ENCODE assay signal across 14 cellular contexts in genomic region chr10:12412671-12413368, GRCh38.
DNase-seq lines count a peak whose midpoint lies in the region; ATAC-seq lines count a peak whose summit lies in the region.
"Had no signal": no experiment of that assay in that cellular context is flagged by ENCODE, and none has a peak within 500 bp of the region (broad histone marks: within the 10 kb centered on the region; RNA-seq: fewer than 3 reads in every experiment).

No MANE protein-coding gene starts in this region.

- intact Hi-C loops in activated CD4-positive, alpha-beta memory T cell treated with anti-CD3 and anti-CD28 coated beads for 36 hours (cut with micrococcal nuclease) = no loop called here
- intact Hi-C loops in head of caudate nucleus (cut with DNase I) = no loop called here

- in situ Hi-C loops in KBM-7 (cut with MboI; ENCODE audit: low pct_unique_long_range_greater_than_20kb, low sequenced_read_pairs) = no loop called here

- POLR2A ChIA-PET in activated CD4-positive, alpha-beta memory T cell treated with anti-CD3 and anti-CD28 coated beads for 36 hours (lab: Charles Lee) = no interaction called here

- H3K4me1 Mint-ChIP-seq in activated CD4-positive, alpha-beta memory T cell treated with anti-CD3 and anti-CD28 coated beads for 36 hours (ENCODE audit: low read depth) = peaks cover 27% of the 10 kb centered on the region
- peaks cover 31 to 54% of the 10 kb centered on the region in 2 donors for H3K4me1 Mint-ChIP-seq in immature natural killer cell

- H3K9me3 Mint-ChIP-seq in activated CD4-positive, alpha-beta memory T cell treated with anti-CD3 and anti-CD28 coated beads for 36 hours = peaks cover 3% of the 10 kb centered on the region
- H3K9me3 Mint-ChIP-seq in immature natural killer cell = peaks cover 0 to 4% (median 0%) of the 10 kb centered on the region in 6 donors

- H3K27ac Mint-ChIP-seq in activated CD4-positive, alpha-beta memory T cell treated with anti-CD3 and anti-CD28 coated beads for 36 hours = peak overlapping the region; percentile 2
- H3K27ac Mint-ChIP-seq in immature natural killer cell = peak overlapping the region; percentile 1 to 83 (median 67)

- ATAC-seq in HG03139 (IDR thresholded peaks at IDR 0.05; ENCODE audit: unreplicated experiment) = no peak
- ATAC-seq in HG03378 (IDR thresholded peaks at IDR 0.05; ENCODE audit: unreplicated experiment) = no peak
- ATAC-seq: esophagus mucosa, pancreas had no signal

- CTCF ChIA-PET in activated CD4-positive, alpha-beta memory T cell treated with anti-CD3 and anti-CD28 coated beads for 36 hours (lab: Charles Lee) = interaction anchor here (1.0 kb wide), 1 partner anchor 47 kb away, joined by 3 read pairs; no protein-coding TSS in a partner anchor

- peaks cover 7% of the 10 kb centered on the region for H3K36me3 Mint-ChIP-seq in activated CD4-positive, alpha-beta memory T cell treated with anti-CD3 and anti-CD28 coated beads for 36 hours
- peaks cover 0 to 13% (median 4%) of the 10 kb centered on the region in 3 donors for H3K36me3 Mint-ChIP-seq in immature natural killer cell

- DNase-seq in KBM-7 = peak; percentile 20
- DNase-seq in activated CD4-positive, alpha-beta memory T cell treated with anti-CD3 and anti-CD28 coated beads for 36 hours = peak; percentile 58
- DNase-seq in immature natural killer cell = peak; percentile 56 to 68 (median 59)
- DNase-seq in stimulated activated CD8-positive, alpha-beta memory T cell treated with anti-CD3 and anti-CD28 coated beads, Interleukin-7, amount 100 ng/mL, for 24 hours (ENCODE audit: low read depth) = peak; percentile 14
- no peak for DNase-seq in head of caudate nucleus
- DNase-seq: mesenchymal stem cell, NCI-H1694, NCI-H774, pancreas, SHP77 had no signal

- H3K27me3 Mint-ChIP-seq in activated CD4-positive, alpha-beta memory T cell treated with anti-CD3 and anti-CD28 coated beads for 36 hours = no peaks in the 10 kb centered on the region
- peaks cover 0 to 4% (median 3%) of the 10 kb centered on the region in 3 donors for H3K27me3 Mint-ChIP-seq in immature natural killer cell (ENCODE audit: low read depth in 3 of 3)
- H3K27me3 Mint-ChIP-seq: activated naive CD4-positive, alpha-beta T cell treated with anti-CD3 and anti-CD28 coated beads, Interleukin-2, amount 50 U/mL, for 24 hours had no signal

- H3K4me3 Mint-ChIP-seq in activated CD4-positive, alpha-beta memory T cell treated with anti-CD3 and anti-CD28 coated beads for 36 hours = no peak overlapping the region
- peak overlapping the region; percentile 0 to 31 (median 4) for H3K4me3 Mint-ChIP-seq in immature natural killer cell
- H3K4me3 Mint-ChIP-seq: activated naive CD4-positive, alpha-beta T cell treated with anti-CD3 and anti-CD28 coated beads, Interleukin-2, amount 50 U/mL, for 24 hours had no signal

Comparison
In these comparisons a context has a peak if more than half of its experiments do, and no peak if none do; other contexts are left out.
1. DNase-seq: peak in KBM-7 (single experiment), activated CD4-positive, alpha-beta memory T cell treated with anti-CD3 and anti-CD28 coated beads for 36 hours (single experiment), immature natural killer cell (3 of 3) and stimulated activated CD8-positive, alpha-beta memory T cell treated with anti-CD3 and anti-CD28 coated beads, Interleukin-7, amount 100 ng/mL, for 24 hours (single experiment); none in head of caudate nucleus (0 of 42).